ENCODE assay signal across 10 cellular contexts in genomic region chr10:114779803-114780609, GRCh38. TPM values are rescaled to one million over a fixed set of nuclear protein-coding genes. Genes with fewer than 3 reads are reported as not detected.
DNase-seq lines count a peak whose midpoint lies in the region; ATAC-seq and TF ChIP-seq lines count a peak whose summit lies in the region.
"Had no signal": no experiment of that assay in that cellular context is flagged by ENCODE, and none has a peak within 500 bp of the region (broad histone marks: within the 10 kb centered on the region; RNA-seq: fewer than 3 reads in every experiment).

No MANE protein-coding gene starts in this region.

- H3K9me3 Mint-ChIP-seq in stimulated activated naive CD8-positive, alpha-beta T cell treated with anti-CD3 and anti-CD28 coated beads, Interleukin-15, amount 100 ng/mL, for 72 hours = no peaks in the 10 kb centered on the region

- H3K27ac ChIP-seq in gastroesophageal sphincter (peak overlapping the region in 3 of 4 donors; percentile 9 to 41 (median 16)), Peyer's patch (peak overlapping the region in 2 of 4 donors; percentile 8 to 45)

- TF ChIP-seq POLR2A in gastroesophageal sphincter (IDR thresholded peaks at IDR 0.05) (no peak), Peyer's patch (IDR thresholded peaks at IDR 0.05) (no peak)

- peak overlapping the region; percentile 21 to 61 for H3K27ac Mint-ChIP-seq in stimulated activated naive CD8-positive, alpha-beta T cell treated with anti-CD3 and anti-CD28 coated beads, Interleukin-15, amount 100 ng/mL, for 72 hours

- ATAC-seq in gastroesophageal sphincter = peak; percentile 25
- no peak for ATAC-seq in stimulated activated naive CD8-positive, alpha-beta T cell treated with anti-CD3 and anti-CD28 coated beads, Interleukin-15, amount 100 ng/mL, for 72 hours
- ATAC-seq in HG02884 (IDR thresholded peaks at IDR 0.05; ENCODE audit: unreplicated experiment) = no peak
- no peak for ATAC-seq in GM18861 (IDR thresholded peaks at IDR 0.05; ENCODE audit: unreplicated experiment)

- H3K4me3 ChIP-seq in HFF-Myc (replicated peaks; ENCODE audit: low read depth, low read length) (no peak overlapping the region), gastroesophageal sphincter (no peak overlapping the region), Peyer's patch (no peak overlapping the region)

- no peak for TF ChIP-seq EP300 in gastroesophageal sphincter (IDR thresholded peaks at IDR 0.05)

- H3K4me1 ChIP-seq in gastroesophageal sphincter = peaks cover 0 to 29% (median 0%) of the 10 kb centered on the region in 3 donors
- no peaks in the 10 kb centered on the region for H3K4me1 ChIP-seq in Peyer's patch

- TF ChIP-seq CTCF in HFF-Myc (IDR thresholded peaks at IDR 0.05; ENCODE audit: low read depth, low read length, missing control alignments) (no peak), gastroesophageal sphincter (IDR thresholded peaks at IDR 0.05) (no peak), Peyer's patch (IDR thresholded peaks at IDR 0.05) (no peak)

- 27 to 28% methylated on average over 3 of the region's 3 CpGs for WGBS in gastroesophageal sphincter (ENCODE audit: low coverage in 1 of 2), 2 donors

- no peaks in the 10 kb centered on the region for H3K27me3 ChIP-seq in gastroesophageal sphincter
- no peaks in the 10 kb centered on the region for H3K27me3 ChIP-seq in Peyer's patch

- H3K4me3 Mint-ChIP-seq in stimulated activated naive CD8-positive, alpha-beta T cell treated with anti-CD3 and anti-CD28 coated beads, Interleukin-15, amount 100 ng/mL, for 72 hours = no peak overlapping the region

- H3K9me3 ChIP-seq in gastroesophageal sphincter = no peaks in the 10 kb centered on the region
- H3K9me3 ChIP-seq in Peyer's patch = no peaks in the 10 kb centered on the region

- H3K4me1 Mint-ChIP-seq in stimulated activated naive CD8-positive, alpha-beta T cell treated with anti-CD3 and anti-CD28 coated beads, Interleukin-15, amount 100 ng/mL, for 72 hours = peaks cover 11% of the 10 kb centered on the region

- DNase-seq in HFF-Myc (ENCODE audit: extremely low read depth, low read depth) (peak; percentile 90), T1000 (lab: John Stamatoyannopoulos, UW) (peak; percentile 49), Peyer's patch (no peak), GF-D8 (lab: John Stamatoyannopoulos, UW) (no peak)
- DNase-seq in stimulated activated naive CD8-positive, alpha-beta T cell treated with anti-CD3 and anti-CD28 coated beads, Interleukin-15, amount 100 ng/mL, for 72 hours = no peak
- DNase-seq: activated CD8-positive, alpha-beta memory T cell treated with anti-CD3 and anti-CD28 coated beads, Interleukin-2, amount 50 U/mL, for 48 hours; left cardiac atrium had no signal

- H3K36me3 ChIP-seq in gastroesophageal sphincter (no peaks in the 10 kb centered on the region), Peyer's patch (no peaks in the 10 kb centered on the region)

- peaks cover 37% of the 10 kb centered on the region for H3K27me3 Mint-ChIP-seq in stimulated activated naive CD8-positive, alpha-beta T cell treated with anti-CD3 and anti-CD28 coated beads, Interleukin-15, amount 100 ng/mL, for 72 hours

RNA-seq across cellular contexts. Expression of gene FHIP2A, which starts 41.6 kb away (rescaled TPM):
- 10 to 100 TPM; 33.4 to 51.5 (median 35.9) TPM for total RNA-seq in gastroesophageal sphincter
- total RNA-seq in Peyer's patch = 10 to 100 TPM; 21.9 to 30.2 (median 26.8) TPM

Comparison
In these comparisons a context has a peak if more than half of its experiments do, and no peak if none do; other contexts are left out.
1. DNase-seq: peak in HFF-Myc (single experiment) and T1000 (single experiment); none in stimulated activated naive CD8-positive, alpha-beta T cell treated with anti-CD3 and anti-CD28 coated beads, Interleukin-15, amount 100 ng/mL, for 72 hours (0 of 2), Peyer's patch (0 of 3) and GF-D8 (single experiment).